Comparison of ENCODE assay signal across 28 cellular contexts in genomic region chr7:36459236-36459960, GRCh38.
"Had no signal": no experiment of that assay in that cellular context is flagged by ENCODE, and none has a peak within 500 bp of the region (broad histone marks: within the 10 kb centered on the region; RNA-seq: fewer than 3 reads in every experiment).

No MANE protein-coding gene starts in this region.

- H3K27me3 ChIP-seq: colonic mucosa, esophagus muscularis mucosa, pancreas, right lobe of liver, tibial nerve, upper lobe of right lung, vagina had no signal

- H3K36me3 Mint-ChIP-seq: immature natural killer cell; mesothelial cell of epicardium; naive B cell; natural killer cell treated with Interleukin-12 subunit alpha and Interleukin-12 subunit beta and Interleukin-15 and Interleukin-18, amount 100 ng/mL, for 72 hours; stimulated activated naive B cell treated with anti-CD40 and anti-IgM and Interleukin-4, amounts not matched to agents 10 μg/mL and 1 μg/mL and 100 μg/mL, for 72 hours had no signal

- H3K9me3 Mint-ChIP-seq: dendritic cell treated with granulocyte-macrophage colony-stimulating factor and Interleukin-4, amounts not matched to agents 40 ng/mL and 50 ng/mL, for 4 days; immature natural killer cell; mesothelial cell of epicardium; naive B cell; natural killer cell treated with Interleukin-12 subunit alpha and Interleukin-12 subunit beta and Interleukin-15 and Interleukin-18, amount 100 ng/mL, for 72 hours; neural crest cell; stimulated activated naive B cell treated with anti-CD40 and anti-IgM and Interleukin-4, amounts not matched to agents 10 μg/mL and 1 μg/mL and 100 μg/mL, for 72 hours; stimulated activated naive CD8-positive, alpha-beta T cell treated with anti-CD3 and anti-CD28 coated beads, Interleukin-15, Interleukin-2, amounts not matched to agents 100 ng/mL and 50 ng/mL, for 24 hours had no signal

- H3K36me3 ChIP-seq: colonic mucosa, esophagus muscularis mucosa, lower lobe of right lung, neutrophil, pancreas, right lobe of liver, thoracic aorta, tibial nerve, upper lobe of right lung, vagina had no signal

- DNase-seq: colonic mucosa; effector CD8-positive, alpha-beta T cell; foreskin melanocyte; glutamatergic neuron; hypothalamus; immature natural killer cell; left ventricle myocardium superior; lower lobe of right lung; mucosa of descending colon; naive B cell; pancreas; retina; right lobe of liver; small intestine; stimulated activated CD4-positive, alpha-beta T cell treated with anti-CD3 and anti-CD28 coated beads, Interleukin-15, amount 100 ng/mL, for 24 hours; stimulated activated CD4-positive, alpha-beta T cell treated with anti-CD3 and anti-CD28 coated beads, Interleukin-2, amount 100 ng/mL, for 48 hours; stimulated activated naive B cell treated with anti-CD40 and anti-IgM and Interleukin-4, amounts not matched to agents 10 μg/mL and 1 μg/mL and 100 μg/mL, for 72 hours; upper lobe of right lung had no signal

- H3K4me1 ChIP-seq: colonic mucosa, esophagus muscularis mucosa, lower lobe of right lung, pancreas, tibial nerve, upper lobe of right lung, vagina had no signal

- H3K4me1 Mint-ChIP-seq: immature natural killer cell; naive B cell; neural crest cell; stimulated activated naive B cell treated with anti-CD40 and anti-IgM and Interleukin-4, amounts not matched to agents 10 μg/mL and 1 μg/mL and 100 μg/mL, for 72 hours had no signal

- H3K27ac Mint-ChIP-seq: dendritic cell treated with granulocyte-macrophage colony-stimulating factor and Interleukin-4, amounts not matched to agents 40 ng/mL and 50 ng/mL, for 4 days; immature natural killer cell; mesothelial cell of epicardium; natural killer cell treated with Interleukin-12 subunit alpha and Interleukin-12 subunit beta and Interleukin-15 and Interleukin-18, amount 100 ng/mL, for 72 hours; stimulated activated naive B cell treated with anti-CD40 and anti-IgM and Interleukin-4, amounts not matched to agents 10 μg/mL and 1 μg/mL and 100 μg/mL, for 72 hours; stimulated activated naive CD8-positive, alpha-beta T cell treated with anti-CD3 and anti-CD28 coated beads, Interleukin-15, Interleukin-2, amounts not matched to agents 100 ng/mL and 50 ng/mL, for 24 hours had no signal

- H3K4me3 ChIP-seq: colonic mucosa, esophagus muscularis mucosa, lower lobe of right lung, mucosa of descending colon, pancreas, right lobe of liver, thoracic aorta, tibial nerve, upper lobe of right lung, vagina had no signal

- H3K27me3 Mint-ChIP-seq: naive B cell; stimulated activated naive B cell treated with anti-CD40 and anti-IgM and Interleukin-4, amounts not matched to agents 10 μg/mL and 1 μg/mL and 100 μg/mL, for 72 hours; stimulated activated naive CD8-positive, alpha-beta T cell treated with anti-CD3 and anti-CD28 coated beads, Interleukin-15, Interleukin-2, amounts not matched to agents 100 ng/mL and 50 ng/mL, for 24 hours had no signal

- ATAC-seq: left ventricle myocardium superior; lower lobe of right lung; mucosa of descending colon; natural killer cell treated with Interleukin-12 subunit alpha and Interleukin-12 subunit beta and Interleukin-15 and Interleukin-18, amount 100 ng/mL, for 72 hours; pancreas; right lobe of liver; stimulated activated naive B cell treated with anti-CD40 and anti-IgM and Interleukin-4, amounts not matched to agents 10 μg/mL and 1 μg/mL and 100 μg/mL, for 72 hours; upper lobe of right lung had no signal

- H3K9me3 ChIP-seq: colonic mucosa, esophagus muscularis mucosa, lower lobe of right lung, mucosa of descending colon, neutrophil, pancreas, right lobe of liver, thoracic aorta, tibial nerve, upper lobe of right lung, vagina had no signal

- H3K27ac ChIP-seq: colonic mucosa, esophagus muscularis mucosa, lower lobe of right lung, neutrophil, pancreas, thoracic aorta, tibial nerve, upper lobe of right lung, vagina had no signal

- H3K4me3 Mint-ChIP-seq: dendritic cell treated with granulocyte-macrophage colony-stimulating factor and Interleukin-4, amounts not matched to agents 40 ng/mL and 50 ng/mL, for 4 days; immature natural killer cell; mesothelial cell of epicardium; naive B cell; natural killer cell treated with Interleukin-12 subunit alpha and Interleukin-12 subunit beta and Interleukin-15 and Interleukin-18, amount 100 ng/mL, for 72 hours; neural crest cell; stimulated activated naive B cell treated with anti-CD40 and anti-IgM and Interleukin-4, amounts not matched to agents 10 μg/mL and 1 μg/mL and 100 μg/mL, for 72 hours; stimulated activated naive CD8-positive, alpha-beta T cell treated with anti-CD3 and anti-CD28 coated beads, Interleukin-15, Interleukin-2, amounts not matched to agents 100 ng/mL and 50 ng/mL, for 24 hours had no signal
